Comparison of ENCODE assay signal across 10 cellular contexts in genomic region chr10:50210876-50211275, GRCh38.
"Had no signal": no experiment of that assay in that cellular context is flagged by ENCODE, and none has a peak within 500 bp of the region (broad histone marks: within the 10 kb centered on the region; RNA-seq: fewer than 3 reads in every experiment).

No MANE protein-coding gene starts in this region.

- H3K9me3 Mint-ChIP-seq: neural crest cell, type B pancreatic cell had no signal

- DNase-seq: activated CD4-positive, alpha-beta T cell treated with anti-CD3 and anti-CD28 coated beads, Interleukin-2, amount 50 U/mL, for 48 hours; activated CD4-positive, CD25-positive, alpha-beta regulatory T cell treated with anti-CD3 and anti-CD28 coated beads, Interleukin-2, amount 50 U/mL, for 72 hours; activated CD8-positive, alpha-beta memory T cell treated with anti-CD3 and anti-CD28 coated beads, Interleukin-2, amount 50 U/mL, for 4 hours; activated naive CD4-positive, alpha-beta T cell treated with Interleukin-2 at 50 U/mL for 16 hours; hypothalamus; ovary; stimulated activated CD4-positive, alpha-beta T cell treated with anti-CD3 and anti-CD28 coated beads, Interleukin-12 subunit alpha, Interleukin-12 subunit beta, amount 100 ng/mL, for 4 hours; stimulated activated naive CD4-positive, alpha-beta T cell treated with Interleukin-2 at 50 U/mL for 16 hours had no signal

- H3K4me1 Mint-ChIP-seq: neural crest cell had no signal

- H3K27ac Mint-ChIP-seq: type B pancreatic cell had no signal

- H3K4me3 Mint-ChIP-seq: neural crest cell, type B pancreatic cell had no signal

- H3K36me3 Mint-ChIP-seq: type B pancreatic cell had no signal
